In the genomic region with DNA sequence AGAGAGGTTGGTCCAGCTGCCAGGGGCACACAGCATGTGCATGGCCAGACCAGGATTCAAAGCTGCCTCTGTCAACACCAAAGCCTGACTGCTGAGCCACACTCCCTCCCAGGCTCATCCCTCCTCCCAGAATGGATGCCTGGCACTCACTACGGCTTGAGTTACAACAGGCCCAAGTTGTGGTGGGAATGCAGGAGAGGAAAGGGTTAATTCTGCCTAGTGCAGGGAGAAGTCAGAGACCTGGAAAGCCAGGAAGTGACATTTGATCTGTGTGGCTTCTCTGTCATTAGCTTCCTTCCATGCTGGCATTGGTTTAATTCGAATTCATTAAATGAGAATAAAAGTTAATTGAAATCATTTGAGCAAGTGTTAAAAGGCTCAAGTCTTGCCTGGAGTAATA, we compare ENCODE assay signal across 2 cellular contexts.
TF ChIP-seq lines count a peak whose summit lies in the region.

No MANE protein-coding gene starts in this region.

TF ChIP-seq in SK-N-SH, 30 proteins besides CTCF, POLR2A, EP300 and RAD21 (continued from another document):
- TF ChIP-seq, protein P1, sequence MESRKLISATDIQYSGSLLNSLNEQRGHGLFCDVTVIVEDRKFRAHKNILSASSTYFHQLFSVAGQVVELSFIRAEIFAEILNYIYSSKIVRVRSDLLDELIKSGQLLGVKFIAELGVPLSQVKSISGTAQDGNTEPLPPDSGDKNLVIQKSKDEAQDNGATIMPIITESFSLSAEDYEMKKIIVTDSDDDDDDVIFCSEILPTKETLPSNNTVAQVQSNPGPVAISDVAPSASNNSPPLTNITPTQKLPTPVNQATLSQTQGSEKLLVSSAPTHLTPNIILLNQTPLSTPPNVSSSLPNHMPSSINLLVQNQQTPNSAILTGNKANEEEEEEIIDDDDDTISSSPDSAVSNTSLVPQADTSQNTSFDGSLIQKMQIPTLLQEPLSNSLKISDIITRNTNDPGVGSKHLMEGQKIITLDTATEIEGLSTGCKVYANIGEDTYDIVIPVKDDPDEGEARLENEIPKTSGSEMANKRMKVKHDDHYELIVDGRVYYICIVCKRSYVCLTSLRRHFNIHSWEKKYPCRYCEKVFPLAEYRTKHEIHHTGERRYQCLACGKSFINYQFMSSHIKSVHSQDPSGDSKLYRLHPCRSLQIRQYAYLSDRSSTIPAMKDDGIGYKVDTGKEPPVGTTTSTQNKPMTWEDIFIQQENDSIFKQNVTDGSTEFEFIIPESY (IDR thresholded peaks at IDR 0.05; ENCODE audit: borderline replicate concordance, low read depth), result no peak
- no peak for TF ChIP-seq FOXJ3 (CRISPR knock-in tag; IDR thresholded peaks at IDR 0.05)
- TF ChIP-seq, protein P2, sequence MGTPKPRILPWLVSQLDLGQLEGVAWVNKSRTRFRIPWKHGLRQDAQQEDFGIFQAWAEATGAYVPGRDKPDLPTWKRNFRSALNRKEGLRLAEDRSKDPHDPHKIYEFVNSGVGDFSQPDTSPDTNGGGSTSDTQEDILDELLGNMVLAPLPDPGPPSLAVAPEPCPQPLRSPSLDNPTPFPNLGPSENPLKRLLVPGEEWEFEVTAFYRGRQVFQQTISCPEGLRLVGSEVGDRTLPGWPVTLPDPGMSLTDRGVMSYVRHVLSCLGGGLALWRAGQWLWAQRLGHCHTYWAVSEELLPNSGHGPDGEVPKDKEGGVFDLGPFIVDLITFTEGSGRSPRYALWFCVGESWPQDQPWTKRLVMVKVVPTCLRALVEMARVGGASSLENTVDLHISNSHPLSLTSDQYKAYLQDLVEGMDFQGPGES (IDR thresholded peaks at IDR 0.05; ENCODE audit: low read depth, low read length), result no peak
- no peak for TF ChIP-seq TAF1 (IDR thresholded peaks at IDR 0.05; ENCODE audit: borderline replicate concordance, low read depth, low read length)
- no peak for TF ChIP-seq FOSL2 (IDR thresholded peaks at IDR 0.05; ENCODE audit: borderline replicate concordance, low read depth)
- no peak for TF ChIP-seq POLR2AphosphoS5 (IDR thresholded peaks at IDR 0.05; ENCODE audit: low read depth, low read length)
- no peak for TF ChIP-seq CHD2 (IDR thresholded peaks at IDR 0.05; ENCODE audit: low read length, partially characterized antibody)

TF ChIP-seq in SK-N-SH treated with all-trans-retinoic acid at 6 μM for 48 hours, 23 proteins besides CTCF, POLR2A, EP300 and RAD21 (continued from another document):
- TF ChIP-seq TCF4 (CRISPR knock-in tag; IDR thresholded peaks at IDR 0.05; ENCODE audit: borderline replicate concordance) (no peak), GLIS3 (CRISPR knock-in tag; IDR thresholded peaks at IDR 0.05) (no peak), ARNTL (CRISPR knock-in tag; IDR thresholded peaks at IDR 0.05; ENCODE audit: borderline replicate concordance, low read depth) (no peak)
